ENCODE assay signal across 1 cellular context in genomic region chr2:102224824-102225739, GRCh38.
A peak's percentile ranks its signal among the peaks of the same experiment; 100 is the strongest.
TF ChIP-seq lines count a peak whose summit lies in the region.

No MANE protein-coding gene starts in this region.

TF ChIP-seq in HepG2, 621 proteins besides CTCF, POLR2A, EP300 and RAD21 (continued from another document and continues in another):
- no peak for TF ChIP-seq ZNF710 (CRISPR knock-in tag; IDR thresholded peaks at IDR 0.05; ENCODE audit: borderline replicate concordance)
- TF ChIP-seq ZNF652 (CRISPR knock-in tag; IDR thresholded peaks at IDR 0.05; ENCODE audit: borderline replicate concordance, low read depth) = no peak
- peak; percentile 53 for TF ChIP-seq SAP130 (CRISPR knock-in tag; IDR thresholded peaks at IDR 0.05; ENCODE audit: low read depth)
- TF ChIP-seq ZNF724P (CRISPR knock-in tag; IDR thresholded peaks at IDR 0.05; ENCODE audit: borderline replicate concordance) = no peak
- TF ChIP-seq CREBL2 (CRISPR knock-in tag; IDR thresholded peaks at IDR 0.05; ENCODE audit: borderline replicate concordance) = no peak
- peak; percentile 82 for TF ChIP-seq ZNF777 (CRISPR knock-in tag; IDR thresholded peaks at IDR 0.05)
- TF ChIP-seq ISX (CRISPR knock-in tag; conservative IDR thresholded peaks at IDR 0.05) = no peak
- TF ChIP-seq SRF (IDR thresholded peaks at IDR 0.05; ENCODE audit: low read depth, low read length) = no peak
- no peak for TF ChIP-seq NFAT5 (CRISPR knock-in tag; IDR thresholded peaks at IDR 0.05)
- no peak for TF ChIP-seq HOXA3 (CRISPR knock-in tag; IDR thresholded peaks at IDR 0.05)
- peak; percentile 91 for TF ChIP-seq MAFF (IDR thresholded peaks at IDR 0.05; ENCODE audit: low read depth, low read length)
- TF ChIP-seq FOXA1 (IDR thresholded peaks at IDR 0.05) = no peak
- peak; percentile 87 for TF ChIP-seq FOXA1 (CRISPR knock-in tag; IDR thresholded peaks at IDR 0.05)
- peak; percentile 36; the same call in 1 of the 2 replicates for TF ChIP-seq SALL1 (CRISPR knock-in tag; IDR thresholded peaks at IDR 0.05)
- TF ChIP-seq NR2F6 (IDR thresholded peaks at IDR 0.05) = no peak
- no peak for TF ChIP-seq NR2F6 (CRISPR knock-in tag; IDR thresholded peaks at IDR 0.05)
- peak; percentile 64 for TF ChIP-seq STAG1 (CRISPR knock-in tag; IDR thresholded peaks at IDR 0.05)
- TF ChIP-seq FOSL2 (CRISPR knock-in tag; IDR thresholded peaks at IDR 0.05) = 0 out of 2 replicates have a peak, but pooled peaks have one; percentile 32
- TF ChIP-seq ZNF275 (CRISPR knock-in tag; IDR thresholded peaks at IDR 0.05; ENCODE audit: borderline replicate concordance) = no peak
- TF ChIP-seq AGO2 (optimal IDR thresholded peaks at IDR 0.05; ENCODE audit: low read depth, low read length) = no peak
- 0 out of 2 replicates have a peak, but pooled peaks have one; percentile 23 for TF ChIP-seq ZKSCAN8 (CRISPR knock-in tag; IDR thresholded peaks at IDR 0.05; ENCODE audit: borderline replicate concordance)
- TF ChIP-seq ISL2 (CRISPR knock-in tag; IDR thresholded peaks at IDR 0.05) = no peak
- TF ChIP-seq HMG20A (CRISPR knock-in tag; IDR thresholded peaks at IDR 0.05; ENCODE audit: borderline replicate concordance) = peak; percentile 14; the same call in 1 of the 2 replicates
- TF ChIP-seq MAFG (CRISPR knock-in tag; IDR thresholded peaks at IDR 0.05) = 0 out of 2 replicates have a peak, but pooled peaks have one; percentile 46
- no peak for TF ChIP-seq SPEN (CRISPR knock-in tag; IDR thresholded peaks at IDR 0.05; ENCODE audit: low read depth)
- 0 out of 2 replicates have a peak, but pooled peaks have one; percentile 22 for TF ChIP-seq HMG20B (CRISPR knock-in tag; conservative IDR thresholded peaks at IDR 0.05)
- 0 out of 2 replicates have a peak, but pooled peaks have one; percentile 9 for TF ChIP-seq KAT8 (CRISPR knock-in tag; IDR thresholded peaks at IDR 0.05)
- TF ChIP-seq ZNF562 (CRISPR knock-in tag; IDR thresholded peaks at IDR 0.05; ENCODE audit: borderline replicate concordance) = no peak
- peak; percentile 39; the same call in 1 of the 2 replicates for TF ChIP-seq POGZ (CRISPR knock-in tag; IDR thresholded peaks at IDR 0.05)
- TF ChIP-seq ERF (CRISPR knock-in tag; IDR thresholded peaks at IDR 0.05) = 0 out of 2 replicates have a peak, but pooled peaks have one; percentile 15
- TF ChIP-seq MAFK (conservative IDR thresholded peaks at IDR 0.05 in 1 of 2, IDR thresholded peaks at IDR 0.05 in 1 of 2; ENCODE audit: low read length in 2 of 2) = peak; percentile 90 to 94
- no peak for TF ChIP-seq ZNF101 (CRISPR knock-in tag; IDR thresholded peaks at IDR 0.05; ENCODE audit: borderline replicate concordance, low read depth)
- TF ChIP-seq KDM1A (CRISPR knock-in tag; IDR thresholded peaks at IDR 0.05) = no peak
- TF ChIP-seq NFE2L2 (IDR thresholded peaks at IDR 0.05; ENCODE audit: low read length) = peak; percentile 25
- no peak for TF ChIP-seq ZBTB1 (CRISPR knock-in tag; IDR thresholded peaks at IDR 0.05; ENCODE audit: borderline replicate concordance)
- no peak for TF ChIP-seq ZNF530 (CRISPR knock-in tag; IDR thresholded peaks at IDR 0.05; ENCODE audit: low read depth)
- TF ChIP-seq ETV5 (CRISPR knock-in tag; IDR thresholded peaks at IDR 0.05; ENCODE audit: borderline replicate concordance) = peak; percentile 49; the same call in 1 of the 2 replicates
- no peak for TF ChIP-seq KIAA2018 (CRISPR knock-in tag; IDR thresholded peaks at IDR 0.05; ENCODE audit: borderline replicate concordance)
- no peak for TF ChIP-seq SP140L (CRISPR knock-in tag; IDR thresholded peaks at IDR 0.05; ENCODE audit: borderline replicate concordance)
- no peak for TF ChIP-seq RERE (CRISPR knock-in tag; IDR thresholded peaks at IDR 0.05; ENCODE audit: low read depth)
- peak; percentile 89; the same call in 1 of the 2 replicates for TF ChIP-seq ZNF644 (CRISPR knock-in tag; IDR thresholded peaks at IDR 0.05; ENCODE audit: low read depth)
